7 cellular contexts compared by ENCODE assay signal in genomic region chr14:94355191-94355794, GRCh38. TPM values are rescaled to one million over a fixed set of nuclear protein-coding genes. Genes with fewer than 3 reads are reported as not detected.
DNase-seq lines count a peak whose midpoint lies in the region; ATAC-seq and TF ChIP-seq lines count a peak whose summit lies in the region.

No MANE protein-coding gene starts in this region.

- peak; percentile 68 for ATAC-seq in GM18511 (IDR thresholded peaks at IDR 0.05; ENCODE audit: unreplicated experiment)
- ATAC-seq in Right ventricle myocardium inferior: no peak
- ATAC-seq in HG02610 (IDR thresholded peaks at IDR 0.05; ENCODE audit: unreplicated experiment): no peak
- ATAC-seq in T-helper 17 cell: no peak

- H3K4me3 Mint-ChIP-seq in T-helper 17 cell: no peak overlapping the region

- H3K27me3 ChIP-seq in prostate gland (replicated peaks; ENCODE audit: insufficient read depth): no peaks in the 10 kb centered on the region

- H3K36me3 ChIP-seq in prostate gland: no peaks in the 10 kb centered on the region

- TF ChIP-seq CTCF in prostate gland (IDR thresholded peaks at IDR 0.05): peak in 2 of 4 experiments; percentile 42 to 58

- no peaks in the 10 kb centered on the region for H3K4me1 ChIP-seq in prostate gland (replicated peaks)

- no peak overlapping the region for H3K27ac Mint-ChIP-seq in T-helper 17 cell

- intact Hi-C loops in Right ventricle myocardium inferior (cut with DNase I): no loop called here
- intact Hi-C loops in prostate gland (cut with DNase I): no loop called here

- peaks cover 9% of the 10 kb centered on the region for H3K27me3 Mint-ChIP-seq in T-helper 17 cell

- WGBS in prostate gland: 13% methylated on average over 15 of the region's 15 CpGs

- no peaks in the 10 kb centered on the region for H3K36me3 Mint-ChIP-seq in T-helper 17 cell (ENCODE audit: low read depth)

- H3K27ac ChIP-seq in prostate gland: no peak overlapping the region

- H3K9me3 ChIP-seq in prostate gland (no peaks in the 10 kb centered on the region), T-helper 17 cell (ENCODE audit: control insufficient read depth, low read length, poor library complexity, severe bottlenecking) (no peaks in the 10 kb centered on the region)

- no peaks in the 10 kb centered on the region for H3K4me1 Mint-ChIP-seq in T-helper 17 cell

- DNase-seq in OCI-M1 (lab: John Stamatoyannopoulos, UW) (peak; percentile 4), Right ventricle myocardium inferior (ENCODE audit: missing footprints) (peak; percentile 89), prostate gland (ENCODE audit: low spot score) (peak; percentile 38), KG1 (lab: John Stamatoyannopoulos, UW) (no peak), T-helper 17 cell (no peak)

- TF ChIP-seq POLR2A in prostate gland (IDR thresholded peaks at IDR 0.05): no peak

- no peak overlapping the region for H3K4me3 ChIP-seq in prostate gland

RNA-seq across cellular contexts. Expression of gene SERPINA2, which starts 11.2 kb away (rescaled TPM):
- total RNA-seq in Right ventricle myocardium inferior: not detected
- not detected for total RNA-seq in prostate gland
- not detected for total RNA-seq in T-helper 17 cell

RNA-seq across cellular contexts. Expression of gene SERPINA6, which starts 32.2 kb away (rescaled TPM):
- total RNA-seq in Right ventricle myocardium inferior (not detected), prostate gland (not detected), T-helper 17 cell (not detected)

RNA-seq across cellular contexts. Expression of gene SERPINA1, which starts 33.1 kb away (rescaled TPM):
- 9.1 TPM for total RNA-seq in Right ventricle myocardium inferior
- total RNA-seq in prostate gland: 1 to 10 TPM; 4.9 to 9.8 TPM
- 10 to 100 TPM in 1 of 2 donors, 1 to 10 TPM in 1; 3.5 to 15.5 TPM for total RNA-seq in T-helper 17 cell

Comparison
In these comparisons a context has a peak if more than half of its experiments do, and no peak if none do; other contexts are left out.
1. DNase-seq: peak in OCI-M1 (single experiment), Right ventricle myocardium inferior (single experiment) and prostate gland (single experiment); none in KG1 (single experiment) and T-helper 17 cell (0 of 3).